In the genomic region with DNA sequence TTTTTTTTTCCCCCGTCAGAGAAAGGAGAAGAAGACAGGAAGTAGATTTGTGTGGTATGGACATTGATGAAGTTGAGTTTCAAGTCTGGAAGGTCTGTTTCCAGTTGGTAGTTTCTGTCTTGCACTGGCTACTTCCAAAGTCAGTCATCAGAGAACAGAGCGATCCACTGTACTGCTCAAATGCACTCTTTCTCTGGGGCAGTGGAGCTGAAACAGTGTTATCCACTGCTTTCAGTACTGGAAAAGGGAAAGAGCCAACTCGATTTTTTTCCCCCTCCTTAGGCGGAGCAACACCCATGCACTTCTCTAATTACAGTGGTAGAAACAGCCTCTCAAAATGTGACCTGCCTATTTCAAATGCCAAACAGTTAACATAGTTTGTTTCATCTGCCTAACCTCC, we compare ENCODE assay signal across 13 cellular contexts. TPM values are rescaled to one million over a fixed set of nuclear protein-coding genes. Genes with fewer than 3 reads are reported as not detected.
A peak's percentile ranks its signal among the peaks of the same experiment; 100 is the strongest.
DNase-seq lines count a peak whose midpoint lies in the region; ATAC-seq, FAIRE-seq and TF ChIP-seq lines count a peak whose summit lies in the region.
"Had no signal": no experiment of that assay in that cellular context is flagged by ENCODE, and none has a peak within 500 bp of the region (broad histone marks: within the 10 kb centered on the region; RNA-seq: fewer than 3 reads in every experiment).

No MANE protein-coding gene starts in this region.

- peaks cover 61% of the 10 kb centered on the region for H3K79me2 ChIP-seq in astrocyte (ENCODE audit: insufficient read depth, low read length)

- H3K9me3 ChIP-seq in astrocyte (ENCODE audit: insufficient read depth, low read depth, low read length): no peaks in the 10 kb centered on the region
- H3K9me3 ChIP-seq: body of pancreas, spleen had no signal

- peaks cover 20% of the 10 kb centered on the region for H4K20me1 ChIP-seq in astrocyte (ENCODE audit: insufficient read depth, low read length)

- peak overlapping the region; percentile 16 for H3K4me3 Mint-ChIP-seq in activated naive CD4-positive, alpha-beta T cell treated with anti-CD3 and anti-CD28 coated beads, Interleukin-2, amount 50 U/mL, for 24 hours
- no peak overlapping the region for H3K4me3 Mint-ChIP-seq in astrocyte (ENCODE audit: unreplicated experiment)
- peak overlapping the region in 6 of 10 donors; percentile 3 to 59 (median 24) for H3K4me3 Mint-ChIP-seq in naive thymus-derived CD8-positive, alpha-beta T cell
- H3K4me3 Mint-ChIP-seq in stimulated activated memory B cell treated with anti-CD40 and anti-IgM and Interleukin-4, amounts not matched to agents 10 μg/mL and 1 μg/mL and 100 μg/mL, for 72 hours: no peak overlapping the region

- no peak overlapping the region for H3K4me2 ChIP-seq in astrocyte (ENCODE audit: low read length)

- H3K27me3 Mint-ChIP-seq in activated naive CD4-positive, alpha-beta T cell treated with anti-CD3 and anti-CD28 coated beads, Interleukin-2, amount 50 U/mL, for 24 hours: no peaks in the 10 kb centered on the region
- no peaks in the 10 kb centered on the region for H3K27me3 Mint-ChIP-seq in astrocyte (ENCODE audit: low read depth, unreplicated experiment)
- no peaks in the 10 kb centered on the region for H3K27me3 Mint-ChIP-seq in naive thymus-derived CD8-positive, alpha-beta T cell
- H3K27me3 Mint-ChIP-seq in stimulated activated memory B cell treated with anti-CD40 and anti-IgM and Interleukin-4, amounts not matched to agents 10 μg/mL and 1 μg/mL and 100 μg/mL, for 72 hours: peaks cover 12% of the 10 kb centered on the region

- H3K9me3 Mint-ChIP-seq in activated naive CD4-positive, alpha-beta T cell treated with anti-CD3 and anti-CD28 coated beads, Interleukin-2, amount 50 U/mL, for 24 hours: no peaks in the 10 kb centered on the region
- no peaks in the 10 kb centered on the region for H3K9me3 Mint-ChIP-seq in astrocyte (ENCODE audit: unreplicated experiment)
- peaks cover 0 to 3% (median 0%) of the 10 kb centered on the region in 9 donors for H3K9me3 Mint-ChIP-seq in naive thymus-derived CD8-positive, alpha-beta T cell
- no peaks in the 10 kb centered on the region for H3K9me3 Mint-ChIP-seq in stimulated activated memory B cell treated with anti-CD40 and anti-IgM and Interleukin-4, amounts not matched to agents 10 μg/mL and 1 μg/mL and 100 μg/mL, for 72 hours

- H3K4me1 ChIP-seq in astrocyte (ENCODE audit: insufficient read depth, low read length): peaks cover 6% of the 10 kb centered on the region
- H3K4me1 ChIP-seq: body of pancreas had no signal

- H3K27ac ChIP-seq in astrocyte (ENCODE audit: low read depth, low read length): no peak overlapping the region
- H3K27ac ChIP-seq: body of pancreas, spleen had no signal

- H3K9ac ChIP-seq in astrocyte (ENCODE audit: low read length): no peak overlapping the region

- no peaks in the 10 kb centered on the region for H3K27me3 ChIP-seq in astrocyte (ENCODE audit: insufficient read depth, low read length)
- H3K27me3 ChIP-seq: body of pancreas, spleen had no signal

- POLR2A ChIA-PET in naive thymus-derived CD8-positive, alpha-beta T cell (lab: Charles Lee): interaction anchor here (0.7 to 0.8 kb wide), 3 partner anchors 8 to 18 kb away, joined by 3 to 4 read pairs (median 3); no protein-coding TSS in a partner anchor

- peaks cover 97% of the 10 kb centered on the region for H3K4me1 Mint-ChIP-seq in activated naive CD4-positive, alpha-beta T cell treated with anti-CD3 and anti-CD28 coated beads, Interleukin-2, amount 50 U/mL, for 24 hours
- peaks cover 29% of the 10 kb centered on the region for H3K4me1 Mint-ChIP-seq in astrocyte (ENCODE audit: low read depth, unreplicated experiment)
- H3K4me1 Mint-ChIP-seq in naive thymus-derived CD8-positive, alpha-beta T cell: peaks cover 51 to 93% (median 92%) of the 10 kb centered on the region in 4 donors
- H3K4me1 Mint-ChIP-seq in stimulated activated memory B cell treated with anti-CD40 and anti-IgM and Interleukin-4, amounts not matched to agents 10 μg/mL and 1 μg/mL and 100 μg/mL, for 72 hours: no peaks in the 10 kb centered on the region

- H3K4me3 ChIP-seq in astrocyte (ENCODE audit: insufficient read depth, low read depth, low read length): no peak overlapping the region
- H3K4me3 ChIP-seq: body of pancreas, lung, spleen had no signal

- peaks cover 43% of the 10 kb centered on the region for H3K36me3 Mint-ChIP-seq in activated naive CD4-positive, alpha-beta T cell treated with anti-CD3 and anti-CD28 coated beads, Interleukin-2, amount 50 U/mL, for 24 hours
- peaks cover 5% of the 10 kb centered on the region for H3K36me3 Mint-ChIP-seq in astrocyte (ENCODE audit: low read depth, unreplicated experiment)
- H3K36me3 Mint-ChIP-seq in naive thymus-derived CD8-positive, alpha-beta T cell: peaks cover 3 to 42% (median 34%) of the 10 kb centered on the region in 3 donors
- no peaks in the 10 kb centered on the region for H3K36me3 Mint-ChIP-seq in stimulated activated memory B cell treated with anti-CD40 and anti-IgM and Interleukin-4, amounts not matched to agents 10 μg/mL and 1 μg/mL and 100 μg/mL, for 72 hours

- no peak for TF ChIP-seq CTCF in astrocyte (IDR thresholded peaks at IDR 0.05; ENCODE audit: insufficient read depth, low read depth, low read length)

- no peak for DNase-seq in activated naive CD4-positive, alpha-beta T cell (lab: John Stamatoyannopoulos, UW)
- peak; percentile 57 for DNase-seq in astrocyte (ENCODE audit: low read depth)
- no peak for DNase-seq in naive thymus-derived CD8-positive, alpha-beta T cell
- DNase-seq: activated CD8-positive, alpha-beta memory T cell treated with anti-CD3 and anti-CD28 coated beads, Interleukin-2, amount 50 U/mL, for 48 hours; body of pancreas; spleen had no signal

- FAIRE-seq in astrocyte (lab: Jason Lieb, UNC): no peak
- FAIRE-seq: TTC549 had no signal

- peak overlapping the region; percentile 88 for H3K27ac Mint-ChIP-seq in activated naive CD4-positive, alpha-beta T cell treated with anti-CD3 and anti-CD28 coated beads, Interleukin-2, amount 50 U/mL, for 24 hours
- peak overlapping the region; percentile 10 for H3K27ac Mint-ChIP-seq in astrocyte (ENCODE audit: unreplicated experiment)
- H3K27ac Mint-ChIP-seq in naive thymus-derived CD8-positive, alpha-beta T cell: peak overlapping the region; percentile 1 to 95 (median 64)
- H3K27ac Mint-ChIP-seq in stimulated activated memory B cell treated with anti-CD40 and anti-IgM and Interleukin-4, amounts not matched to agents 10 μg/mL and 1 μg/mL and 100 μg/mL, for 72 hours: no peak overlapping the region

- no peak overlapping the region for H2AFZ ChIP-seq in astrocyte (ENCODE audit: low read depth, low read length)

- peaks cover 9% of the 10 kb centered on the region for H3K36me3 ChIP-seq in astrocyte (ENCODE audit: insufficient read depth, low read length)

- no peak for ATAC-seq in naive thymus-derived CD8-positive, alpha-beta T cell
- ATAC-seq in GM18511 (IDR thresholded peaks at IDR 0.05; ENCODE audit: unreplicated experiment) (no peak), HG03520 (IDR thresholded peaks at IDR 0.05; ENCODE audit: unreplicated experiment) (no peak), GM19023 (IDR thresholded peaks at IDR 0.05; ENCODE audit: unreplicated experiment) (no peak)
- no peak for ATAC-seq in stimulated activated memory B cell treated with anti-CD40 and anti-IgM and Interleukin-4, amounts not matched to agents 10 μg/mL and 1 μg/mL and 100 μg/mL, for 72 hours
- ATAC-seq: body of pancreas had no signal

RNA-seq across cellular contexts. Expression of a gene that starts 7.4 kb away (rescaled TPM):
- 43.6 and 49.9 TPM in 2 replicates for total RNA-seq in astrocyte
- 10 to 100 TPM; 90.6 to 97.3 TPM for total RNA-seq in naive thymus-derived CD8-positive, alpha-beta T cell
- polyA plus RNA-seq in naive thymus-derived CD8-positive, alpha-beta T cell: 1 to 10 TPM; 1.3 to 5.8 (median 3.3) TPM

Comparison
In these comparisons a context has a peak if more than half of its experiments do, and no peak if none do; other contexts are left out.
1. H3K4me3 Mint-ChIP-seq: peak in activated naive CD4-positive, alpha-beta T cell treated with anti-CD3 and anti-CD28 coated beads, Interleukin-2, amount 50 U/mL, for 24 hours (single experiment) and naive thymus-derived CD8-positive, alpha-beta T cell (6 of 10); none in astrocyte (single experiment) and stimulated activated memory B cell treated with anti-CD40 and anti-IgM and Interleukin-4, amounts not matched to agents 10 μg/mL and 1 μg/mL and 100 μg/mL, for 72 hours (single experiment).